12 cellular contexts compared by ENCODE assay signal in genomic region chr5:72074238-72074637, GRCh38. TPM values are rescaled to one million over a fixed set of nuclear protein-coding genes. Genes with fewer than 3 reads are reported as not detected.
"Had no signal": no experiment of that assay in that cellular context is flagged by ENCODE, and none has a peak within 500 bp of the region (broad histone marks: within the 10 kb centered on the region; RNA-seq: fewer than 3 reads in every experiment).

No MANE protein-coding gene starts in this region.

- DNase-seq: activated CD4-positive, alpha-beta T cell treated with anti-CD3 and anti-CD28 coated beads for 4 hours; activated CD8-positive, alpha-beta T cell treated with anti-CD3 and anti-CD28 coated beads, Interleukin-2, amount 10 ng/mL, durations not matched to agents 7 days and 5 days; activated naive CD4-positive, alpha-beta T cell; head of caudate nucleus; left cardiac atrium; lower lobe of right lung; pancreas; stimulated activated CD4-positive, alpha-beta T cell treated with anti-CD3 and anti-CD28 coated beads, Interleukin-4, amount 100 ng/mL, for 4 hours had no signal

- H3K4me3 ChIP-seq: lower lobe of right lung, pancreas had no signal

- FAIRE-seq: astrocyte, endometrium, pancreas, urothelium cell line had no signal

- H3K27ac ChIP-seq: lower lobe of right lung, pancreas had no signal

- H3K9me3 ChIP-seq: lower lobe of right lung, pancreas had no signal

- H3K4me1 ChIP-seq: lower lobe of right lung, pancreas had no signal

- H3K27me3 ChIP-seq: pancreas had no signal

- H3K36me3 ChIP-seq: lower lobe of right lung, pancreas had no signal

RNA-seq across cellular contexts. Expression of gene MAP1B, which starts 33.0 kb away (rescaled TPM):
- total RNA-seq: activated T-helper 1 cell treated with anti-CD3 and anti-CD28 coated beads, Interleukin-12 subunit alpha, Interleukin-12 subunit beta, Interleukin-2, Interleukin-4 antibody, amounts not matched to agents 30 ng/mL and 10 ng/mL and 1 ng/mL, durations not matched to agents 14 hours and 24 hours and 36 hours had no signal
